8 cellular contexts compared by ENCODE assay signal in the genomic region with DNA sequence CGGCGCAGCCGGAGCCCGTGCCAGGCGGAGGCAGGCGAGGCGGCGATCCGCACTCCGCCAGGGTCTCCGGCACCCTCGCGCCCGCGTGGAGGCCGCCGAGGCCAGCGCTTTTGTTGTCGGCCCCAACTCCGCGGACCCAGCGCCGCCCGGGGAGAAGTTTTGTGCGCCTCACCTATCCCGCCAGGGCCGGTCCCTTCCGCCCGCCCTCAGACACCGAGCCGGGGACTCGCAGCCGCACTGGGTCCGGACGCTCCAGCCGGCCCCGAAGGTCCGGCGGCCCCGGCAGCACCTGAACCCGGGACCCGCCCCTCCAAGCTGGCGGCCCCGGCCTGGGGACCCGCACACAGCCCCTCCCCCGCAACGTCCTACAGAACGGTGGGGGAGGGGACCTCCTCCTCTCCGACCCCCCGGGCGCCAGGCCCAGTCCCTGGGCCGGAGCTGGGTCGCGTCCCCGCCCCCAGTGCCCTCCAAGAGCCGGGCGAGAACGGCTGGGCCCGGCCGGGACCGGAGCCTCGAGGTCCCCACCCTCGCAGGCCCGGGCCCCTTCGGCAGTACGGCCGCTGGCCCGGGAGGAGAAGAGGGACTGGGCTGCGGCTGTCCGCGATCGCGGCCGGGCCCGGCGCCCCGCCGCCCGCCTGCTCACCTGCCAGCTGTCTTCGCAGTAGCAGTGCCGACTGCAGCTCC. TPM values are rescaled to one million over a fixed set of nuclear protein-coding genes. Genes with fewer than 3 reads are reported as not detected.
DNase-seq lines count a peak whose midpoint lies in the region; ATAC-seq and TF ChIP-seq lines count a peak whose summit lies in the region.

No MANE protein-coding gene starts in this region.

- H3K9me3 Mint-ChIP-seq in neural crest cell = no peaks in the 10 kb centered on the region

- H3K4me3 Mint-ChIP-seq in neural crest cell = no peak overlapping the region

- H3K36me3 ChIP-seq in HUES64 (ENCODE audit: insufficient read depth, low read length) (peaks cover 17% of the 10 kb centered on the region), urinary bladder (ENCODE audit: insufficient read depth) (no peaks in the 10 kb centered on the region)

- peaks cover 24% of the 10 kb centered on the region for H3K4me1 Mint-ChIP-seq in neural crest cell

- H3K9ac ChIP-seq in HUES64 (ENCODE audit: low read depth, low read length) = peak overlapping the region; percentile 97

- H3K27ac ChIP-seq in HUES64 (ENCODE audit: low read depth, low read length) (peak overlapping the region; percentile 94), urinary bladder (ENCODE audit: low read depth) (peak overlapping the region; percentile 96)

- H3K4me3 ChIP-seq in HUES64 (ENCODE audit: low read length) (peak overlapping the region; percentile 97), fibroblast of the aortic adventitia (ENCODE audit: low read depth, low read length) (peak overlapping the region; percentile 82), urinary bladder (ENCODE audit: low read depth, low read length) (peak overlapping the region; percentile 99)

- DNase-seq in COLO668 (lab: John Stamatoyannopoulos, UW; ENCODE audit: unreplicated experiment) (peak; percentile 50), fibroblast of the aortic adventitia (ENCODE audit: low read depth) (no peak), neural crest cell (ENCODE audit: low read depth, low spot score) (peak; percentile 48)
- peak; percentile 28 to 48 (median 36) for DNase-seq in activated CD8-positive, alpha-beta memory T cell treated with anti-CD3 and anti-CD28 coated beads for 48 hours (ENCODE audit: low read depth in 2 of 3, low spot score in 2 of 3)
- DNase-seq in central memory CD4-positive, alpha-beta T cell = no peak

- TF ChIP-seq CTCF in fibroblast of the aortic adventitia (IDR thresholded peaks at IDR 0.05; ENCODE audit: insufficient read depth, low read length) (no peak), neural crest cell (conservative IDR thresholded peaks at IDR 0.05) (no peak)

- WGBS in HUES64 = under 1% methylated on average over 81 of the region's 81 CpGs
- under 1% methylated on average over 81 of the region's 81 CpGs for WGBS in urinary bladder

- H3K4me1 ChIP-seq in HUES64 (ENCODE audit: insufficient read depth, low read length) (no peaks in the 10 kb centered on the region), urinary bladder (ENCODE audit: insufficient read depth) (no peaks in the 10 kb centered on the region)

- no peaks in the 10 kb centered on the region for H3K27me3 ChIP-seq in HUES64 (ENCODE audit: insufficient read depth, low read length)

- H3K27ac Mint-ChIP-seq in neural crest cell (ENCODE audit: unreplicated experiment) = no peak overlapping the region

- peak; percentile 20 for ATAC-seq in GM21390 (IDR thresholded peaks at IDR 0.05; ENCODE audit: unreplicated experiment)

- H3K36me3 Mint-ChIP-seq in neural crest cell (ENCODE audit: low read depth) = peaks cover 9% of the 10 kb centered on the region

- H3K27me3 Mint-ChIP-seq in neural crest cell (ENCODE audit: low read depth) = no peaks in the 10 kb centered on the region

- no peaks in the 10 kb centered on the region for H3K9me3 ChIP-seq in HUES64 (ENCODE audit: insufficient read depth, low read depth, low read length)

RNA-seq across cellular contexts. Expression of a gene that starts 0.7 kb away (rescaled TPM):
- 93.4 TPM for polyA plus RNA-seq in HUES64 (2013, experiment 1 of 2)
- 98.5 TPM for polyA plus RNA-seq in HUES64 (2013, experiment 2 of 2)
- total RNA-seq in fibroblast of the aortic adventitia (ENCODE audit: low replicate concordance) (39.3 and 52.0 TPM in 2 replicates), neural crest cell (98.5 and 119 TPM in 2 replicates), urinary bladder (39.5 TPM)
- 56.8 TPM for polyA plus RNA-seq in urinary bladder

Comparison
In these comparisons a context has a peak if more than half of its experiments do, and no peak if none do; other contexts are left out.
1. DNase-seq: peak in COLO668 (single experiment), activated CD8-positive, alpha-beta memory T cell treated with anti-CD3 and anti-CD28 coated beads for 48 hours (3 of 3) and neural crest cell (single experiment); none in fibroblast of the aortic adventitia (single experiment) and central memory CD4-positive, alpha-beta T cell (single experiment).
2. Peak in every context shown above with its lines, with median percentiles within 50 percentile points of each other: H3K4me3 ChIP-seq.